Comparison of ENCODE assay signal across 17 cellular contexts in genomic region chr3:56761023-56761422, GRCh38.
"Had no signal": no experiment of that assay in that cellular context is flagged by ENCODE, and none has a peak within 500 bp of the region (broad histone marks: within the 10 kb centered on the region; RNA-seq: fewer than 3 reads in every experiment).

No MANE protein-coding gene starts in this region.

- H3K27ac ChIP-seq: cardiac muscle cell, colonic mucosa, esophagus squamous epithelium, WERI-Rb-1 had no signal

- H3K9me3 ChIP-seq: colonic mucosa, esophagus squamous epithelium, left lung, SK-N-SH had no signal

- H3K4me1 ChIP-seq: colonic mucosa had no signal

- H3K4me2 ChIP-seq: SK-N-SH had no signal

- H3K4me3 Mint-ChIP-seq: activated T-helper 1 cell treated with anti-CD3 and anti-CD28 coated beads, Interleukin-12 subunit alpha, Interleukin-12 subunit beta, Interleukin-2, Interleukin-4 antibody, amounts not matched to agents 30 ng/mL and 10 ng/mL and 1 ng/mL, durations not matched to agents 14 hours and 24 hours and 36 hours; nephron had no signal

- H3K36me3 ChIP-seq: cardiac muscle cell, colonic mucosa, left lung, WERI-Rb-1 had no signal

- H3K4me3 ChIP-seq: cardiac muscle cell, colonic mucosa, esophagus squamous epithelium, left lung had no signal

- ATAC-seq: left lung; stimulated activated naive CD8-positive, alpha-beta T cell treated with anti-CD3 and anti-CD28 coated beads, Interleukin-15, Interleukin-2, amounts not matched to agents 100 U/mL and 50 U/mL, for 24 hours had no signal

- DNase-seq: activated CD4-positive, alpha-beta T cell treated with anti-CD3 and anti-CD28 coated beads, Interleukin-2, amount 50 U/mL, for 48 hours; activated CD8-positive, alpha-beta memory T cell treated with anti-CD3 and anti-CD28 coated beads, Interleukin-2, amount 50 U/mL, for 48 hours; activated naive CD4-positive, alpha-beta T cell; colonic mucosa; esophagus squamous epithelium; hippocampal formation; kidney; left lung; mammary epithelial cell; nucleus accumbens; SK-N-SH; stimulated activated CD4-positive, alpha-beta T cell treated with anti-CD3 and anti-CD28 coated beads, Interleukin-4, amount 100 ng/mL, for 24 hours; stimulated activated naive CD8-positive, alpha-beta T cell treated with anti-CD3 and anti-CD28 coated beads, Interleukin-15, Interleukin-2, amounts not matched to agents 100 U/mL and 50 U/mL, for 24 hours; WERI-Rb-1 had no signal

- H3K9me3 Mint-ChIP-seq: activated T-helper 1 cell treated with anti-CD3 and anti-CD28 coated beads, Interleukin-12 subunit alpha, Interleukin-12 subunit beta, Interleukin-2, Interleukin-4 antibody, amounts not matched to agents 30 ng/mL and 10 ng/mL and 1 ng/mL, durations not matched to agents 14 hours and 24 hours and 36 hours; nephron had no signal

- H3K9ac ChIP-seq: SK-N-SH had no signal

- H3K27me3 ChIP-seq: cardiac muscle cell, colonic mucosa, esophagus squamous epithelium, left lung had no signal

- FAIRE-seq: kidney had no signal
